ENCODE assay signal across 1 cellular context in the genomic region with DNA sequence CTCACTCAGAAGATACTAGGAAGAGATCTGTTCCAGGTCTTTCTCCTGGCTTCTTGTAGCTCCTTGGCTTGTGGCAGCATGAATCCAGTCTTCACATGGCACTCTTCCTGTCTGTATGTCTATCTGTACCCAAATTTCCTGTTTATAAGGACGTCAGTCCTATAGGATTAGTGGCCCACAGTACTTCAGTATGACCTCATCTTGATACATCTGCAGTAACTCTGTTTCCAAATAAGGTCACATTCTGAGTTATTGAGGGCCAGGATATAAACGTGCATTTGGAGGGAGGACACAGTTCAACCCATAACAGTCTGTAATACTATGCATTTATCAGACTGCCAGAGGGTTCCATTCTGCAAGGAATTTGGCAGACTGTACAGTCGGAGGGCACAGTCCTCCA.
TF ChIP-seq lines count a peak whose summit lies in the region.

No MANE protein-coding gene starts in this region.

TF ChIP-seq in GM23338, 12 proteins besides CTCF, POLR2A, EP300 and RAD21 (continued from another document):
- TF ChIP-seq, protein P1, sequence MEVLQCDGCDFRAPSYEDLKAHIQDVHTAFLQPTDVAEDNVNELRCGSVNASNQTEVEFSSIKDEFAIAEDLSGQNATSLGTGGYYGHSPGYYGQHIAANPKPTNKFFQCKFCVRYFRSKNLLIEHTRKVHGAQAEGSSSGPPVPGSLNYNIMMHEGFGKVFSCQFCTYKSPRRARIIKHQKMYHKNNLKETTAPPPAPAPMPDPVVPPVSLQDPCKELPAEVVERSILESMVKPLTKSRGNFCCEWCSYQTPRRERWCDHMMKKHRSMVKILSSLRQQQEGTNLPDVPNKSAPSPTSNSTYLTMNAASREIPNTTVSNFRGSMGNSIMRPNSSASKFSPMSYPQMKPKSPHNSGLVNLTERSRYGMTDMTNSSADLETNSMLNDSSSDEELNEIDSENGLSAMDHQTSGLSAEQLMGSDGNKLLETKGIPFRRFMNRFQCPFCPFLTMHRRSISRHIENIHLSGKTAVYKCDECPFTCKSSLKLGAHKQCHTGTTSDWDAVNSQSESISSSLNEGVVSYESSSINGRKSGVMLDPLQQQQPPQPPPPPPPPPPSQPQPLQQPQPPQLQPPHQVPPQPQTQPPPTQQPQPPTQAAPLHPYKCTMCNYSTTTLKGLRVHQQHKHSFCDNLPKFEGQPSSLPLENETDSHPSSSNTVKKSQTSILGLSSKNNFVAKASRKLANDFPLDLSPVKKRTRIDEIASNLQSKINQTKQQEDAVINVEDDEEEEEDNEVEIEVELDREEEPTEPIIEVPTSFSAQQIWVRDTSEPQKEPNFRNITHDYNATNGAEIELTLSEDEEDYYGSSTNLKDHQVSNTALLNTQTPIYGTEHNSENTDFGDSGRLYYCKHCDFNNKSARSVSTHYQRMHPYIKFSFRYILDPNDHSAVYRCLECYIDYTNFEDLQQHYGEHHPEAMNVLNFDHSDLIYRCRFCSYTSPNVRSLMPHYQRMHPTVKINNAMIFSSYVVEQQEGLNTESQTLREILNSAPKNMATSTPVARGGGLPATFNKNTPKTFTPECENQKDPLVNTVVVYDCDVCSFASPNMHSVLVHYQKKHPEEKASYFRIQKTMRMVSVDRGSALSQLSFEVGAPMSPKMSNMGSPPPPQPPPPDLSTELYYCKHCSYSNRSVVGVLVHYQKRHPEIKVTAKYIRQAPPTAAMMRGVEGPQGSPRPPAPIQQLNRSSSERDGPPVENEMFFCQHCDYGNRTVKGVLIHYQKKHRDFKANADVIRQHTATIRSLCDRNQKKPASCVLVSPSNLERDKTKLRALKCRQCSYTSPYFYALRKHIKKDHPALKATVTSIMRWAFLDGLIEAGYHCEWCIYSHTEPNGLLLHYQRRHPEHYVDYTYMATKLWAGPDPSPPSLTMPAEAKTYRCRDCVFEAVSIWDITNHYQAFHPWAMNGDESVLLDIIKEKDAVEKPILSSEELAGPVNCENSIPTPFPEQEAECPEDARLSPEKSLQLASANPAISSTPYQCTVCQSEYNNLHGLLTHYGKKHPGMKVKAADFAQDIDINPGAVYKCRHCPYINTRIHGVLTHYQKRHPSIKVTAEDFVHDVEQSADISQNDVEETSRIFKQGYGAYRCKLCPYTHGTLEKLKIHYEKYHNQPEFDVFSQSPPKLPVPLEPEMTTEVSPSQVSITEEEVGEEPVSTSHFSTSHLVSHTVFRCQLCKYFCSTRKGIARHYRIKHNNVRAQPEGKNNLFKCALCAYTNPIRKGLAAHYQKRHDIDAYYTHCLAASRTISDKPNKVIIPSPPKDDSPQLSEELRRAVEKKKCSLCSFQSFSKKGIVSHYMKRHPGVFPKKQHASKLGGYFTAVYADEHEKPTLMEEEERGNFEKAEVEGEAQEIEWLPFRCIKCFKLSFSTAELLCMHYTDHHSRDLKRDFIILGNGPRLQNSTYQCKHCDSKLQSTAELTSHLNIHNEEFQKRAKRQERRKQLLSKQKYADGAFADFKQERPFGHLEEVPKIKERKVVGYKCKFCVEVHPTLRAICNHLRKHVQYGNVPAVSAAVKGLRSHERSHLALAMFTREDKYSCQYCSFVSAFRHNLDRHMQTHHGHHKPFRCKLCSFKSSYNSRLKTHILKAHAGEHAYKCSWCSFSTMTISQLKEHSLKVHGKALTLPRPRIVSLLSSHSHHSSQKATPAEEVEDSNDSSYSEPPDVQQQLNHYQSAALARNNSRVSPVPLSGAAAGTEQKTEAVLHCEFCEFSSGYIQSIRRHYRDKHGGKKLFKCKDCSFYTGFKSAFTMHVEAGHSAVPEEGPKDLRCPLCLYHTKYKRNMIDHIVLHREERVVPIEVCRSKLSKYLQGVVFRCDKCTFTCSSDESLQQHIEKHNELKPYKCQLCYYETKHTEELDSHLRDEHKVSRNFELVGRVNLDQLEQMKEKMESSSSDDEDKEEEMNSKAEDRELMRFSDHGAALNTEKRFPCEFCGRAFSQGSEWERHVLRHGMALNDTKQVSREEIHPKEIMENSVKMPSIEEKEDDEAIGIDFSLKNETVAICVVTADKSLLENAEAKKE (CRISPR knock-in tag; IDR thresholded peaks at IDR 0.05), result no peak
- TF ChIP-seq POLR2AphosphoS5 (IDR thresholded peaks at IDR 0.05; ENCODE audit: low read depth) (no peak), STAT1 (IDR thresholded peaks at IDR 0.05; ENCODE audit: unreplicated experiment) (no peak)
- TF ChIP-seq, protein P2, sequence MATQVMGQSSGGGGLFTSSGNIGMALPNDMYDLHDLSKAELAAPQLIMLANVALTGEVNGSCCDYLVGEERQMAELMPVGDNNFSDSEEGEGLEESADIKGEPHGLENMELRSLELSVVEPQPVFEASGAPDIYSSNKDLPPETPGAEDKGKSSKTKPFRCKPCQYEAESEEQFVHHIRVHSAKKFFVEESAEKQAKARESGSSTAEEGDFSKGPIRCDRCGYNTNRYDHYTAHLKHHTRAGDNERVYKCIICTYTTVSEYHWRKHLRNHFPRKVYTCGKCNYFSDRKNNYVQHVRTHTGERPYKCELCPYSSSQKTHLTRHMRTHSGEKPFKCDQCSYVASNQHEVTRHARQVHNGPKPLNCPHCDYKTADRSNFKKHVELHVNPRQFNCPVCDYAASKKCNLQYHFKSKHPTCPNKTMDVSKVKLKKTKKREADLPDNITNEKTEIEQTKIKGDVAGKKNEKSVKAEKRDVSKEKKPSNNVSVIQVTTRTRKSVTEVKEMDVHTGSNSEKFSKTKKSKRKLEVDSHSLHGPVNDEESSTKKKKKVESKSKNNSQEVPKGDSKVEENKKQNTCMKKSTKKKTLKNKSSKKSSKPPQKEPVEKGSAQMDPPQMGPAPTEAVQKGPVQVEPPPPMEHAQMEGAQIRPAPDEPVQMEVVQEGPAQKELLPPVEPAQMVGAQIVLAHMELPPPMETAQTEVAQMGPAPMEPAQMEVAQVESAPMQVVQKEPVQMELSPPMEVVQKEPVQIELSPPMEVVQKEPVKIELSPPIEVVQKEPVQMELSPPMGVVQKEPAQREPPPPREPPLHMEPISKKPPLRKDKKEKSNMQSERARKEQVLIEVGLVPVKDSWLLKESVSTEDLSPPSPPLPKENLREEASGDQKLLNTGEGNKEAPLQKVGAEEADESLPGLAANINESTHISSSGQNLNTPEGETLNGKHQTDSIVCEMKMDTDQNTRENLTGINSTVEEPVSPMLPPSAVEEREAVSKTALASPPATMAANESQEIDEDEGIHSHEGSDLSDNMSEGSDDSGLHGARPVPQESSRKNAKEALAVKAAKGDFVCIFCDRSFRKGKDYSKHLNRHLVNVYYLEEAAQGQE (IDR thresholded peaks at IDR 0.05; ENCODE audit: unreplicated experiment), result no peak
- TF ChIP-seq, protein P3, sequence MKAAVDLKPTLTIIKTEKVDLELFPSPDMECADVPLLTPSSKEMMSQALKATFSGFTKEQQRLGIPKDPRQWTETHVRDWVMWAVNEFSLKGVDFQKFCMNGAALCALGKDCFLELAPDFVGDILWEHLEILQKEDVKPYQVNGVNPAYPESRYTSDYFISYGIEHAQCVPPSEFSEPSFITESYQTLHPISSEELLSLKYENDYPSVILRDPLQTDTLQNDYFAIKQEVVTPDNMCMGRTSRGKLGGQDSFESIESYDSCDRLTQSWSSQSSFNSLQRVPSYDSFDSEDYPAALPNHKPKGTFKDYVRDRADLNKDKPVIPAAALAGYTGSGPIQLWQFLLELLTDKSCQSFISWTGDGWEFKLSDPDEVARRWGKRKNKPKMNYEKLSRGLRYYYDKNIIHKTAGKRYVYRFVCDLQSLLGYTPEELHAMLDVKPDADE (IDR thresholded peaks at IDR 0.05), result no peak
